ENCODE assay signal across 16 cellular contexts in the genomic region with DNA sequence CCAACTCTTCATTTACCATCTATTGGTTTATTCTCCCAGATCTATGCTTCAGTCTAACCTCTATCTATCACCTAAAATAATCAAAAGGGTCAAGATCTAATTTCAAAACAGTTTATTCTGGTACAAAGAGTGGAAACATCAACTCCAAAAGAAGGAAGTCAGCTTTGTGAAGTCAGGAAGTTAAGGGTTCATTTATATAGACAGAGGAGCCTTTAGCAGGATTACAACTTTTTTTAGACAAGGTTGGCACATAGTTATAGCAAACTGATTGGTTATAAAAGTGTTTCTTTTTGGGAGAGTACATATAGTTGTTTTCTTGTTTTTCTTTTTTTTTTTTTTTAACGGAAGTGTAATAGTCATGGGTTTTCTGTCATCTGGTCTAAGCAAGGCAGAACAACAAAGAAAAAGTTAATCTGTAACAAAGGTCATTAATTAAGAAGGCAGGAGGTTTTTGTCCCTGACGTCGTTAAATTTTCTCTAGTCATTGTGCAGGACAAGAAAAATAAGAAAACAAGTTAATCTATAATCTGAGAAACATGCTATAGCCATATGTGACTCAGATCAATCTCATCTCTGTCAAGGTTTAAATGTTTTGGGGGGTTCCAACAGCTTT. TPM values are rescaled to one million over a fixed set of nuclear protein-coding genes. Genes with fewer than 3 reads are reported as not detected.
DNase-seq lines count a peak whose midpoint lies in the region; ATAC-seq and TF ChIP-seq lines count a peak whose summit lies in the region.
"Had no signal": no experiment of that assay in that cellular context is flagged by ENCODE, and none has a peak within 500 bp of the region (broad histone marks: within the 10 kb centered on the region; RNA-seq: fewer than 3 reads in every experiment).

No MANE protein-coding gene starts in this region.

- 5 to 15% methylated on average over 3 of the region's 3 CpGs for WGBS in GM23248 (ENCODE audit: low coverage in 1 of 2, low lambda C conversion rate in 2 of 2, missing lambda C conversion rate in 2 of 2), 2 experiments

- no peak for TF ChIP-seq CTCF in RWPE2 (IDR thresholded peaks at IDR 0.05; ENCODE audit: poor library complexity, severe bottlenecking)
- no peak for TF ChIP-seq CTCF in foreskin keratinocyte (conservative IDR thresholded peaks at IDR 0.05)

- POLR2A ChIA-PET in naive thymus-derived CD4-positive, alpha-beta T cell (lab: Charles Lee) = interaction anchor here (1.3 kb wide), 1 partner anchor 15 kb away, joined by 3 read pairs; no protein-coding TSS in a partner anchor

- no peak overlapping the region for H3K9ac ChIP-seq in GM23248

- H3K27me3 ChIP-seq in GM23248 (replicated peaks; ENCODE audit: insufficient read depth) = no peaks in the 10 kb centered on the region
- H3K27me3 ChIP-seq in RWPE2 (ENCODE audit: insufficient read depth, poor library complexity, severe bottlenecking) = no peaks in the 10 kb centered on the region
- H3K27me3 ChIP-seq in naive thymus-derived CD4-positive, alpha-beta T cell (ENCODE audit: control insufficient read depth in 2 of 2, insufficient read depth in 2 of 2, low read length in 2 of 2) = no peaks in the 10 kb centered on the region
- H3K27me3 ChIP-seq in foreskin keratinocyte = no peaks in the 10 kb centered on the region

- peaks cover 0 to 1% (median 0%) of the 10 kb centered on the region in 11 donors for H3K9me3 Mint-ChIP-seq in naive thymus-derived CD4-positive, alpha-beta T cell
- H3K9me3 Mint-ChIP-seq: activated naive CD8-positive, alpha-beta T cell treated with anti-CD3 and anti-CD28 coated beads, Interleukin-2, amount 10 ng/mL, durations not matched to agents 7 days and 5 days had no signal

- H3K27ac ChIP-seq in GM23248 (no peak overlapping the region), RWPE2 (ENCODE audit: poor library complexity, severe bottlenecking) (peak overlapping the region; percentile 95), foreskin keratinocyte (no peak overlapping the region)
- no peak overlapping the region for H3K27ac ChIP-seq in naive thymus-derived CD4-positive, alpha-beta T cell (ENCODE audit: low read depth, low read length)
- H3K27ac ChIP-seq: C4-2B had no signal

- H3K27me3 Mint-ChIP-seq in naive thymus-derived CD4-positive, alpha-beta T cell = peaks cover 0 to 5% (median 0%) of the 10 kb centered on the region in 5 donors

- DNase-seq in Caki2 (ENCODE audit: low read depth) (peak; percentile 88), GM23248 (no peak), RWPE2 (ENCODE audit: low spot score) (no peak), foreskin keratinocyte (no peak)
- DNase-seq in naive thymus-derived CD4-positive, alpha-beta T cell = no peak
- DNase-seq in effector CD8-positive, alpha-beta T cell (lab: John Stamatoyannopoulos, UW) = no peak
- no peak for DNase-seq in effector CD4-positive, alpha-beta T cell
- DNase-seq: activated naive CD8-positive, alpha-beta T cell treated with anti-CD3 and anti-CD28 coated beads, Interleukin-2, amount 10 ng/mL, durations not matched to agents 7 days and 5 days; cortex of kidney; GDM1; NCI-H1048; NCI-H345; RPMI8226; stimulated activated CD4-positive, alpha-beta T cell treated with anti-CD3 and anti-CD28 coated beads, Interleukin-4, amount 100 ng/mL, for 24 hours had no signal

- H3K4me1 Mint-ChIP-seq in naive thymus-derived CD4-positive, alpha-beta T cell = peaks cover 0 to 14% (median 8%) of the 10 kb centered on the region in 7 donors
- H3K4me1 Mint-ChIP-seq: activated naive CD8-positive, alpha-beta T cell treated with anti-CD3 and anti-CD28 coated beads, Interleukin-2, amount 10 ng/mL, durations not matched to agents 7 days and 5 days had no signal

- H3K4me3 Mint-ChIP-seq in naive thymus-derived CD4-positive, alpha-beta T cell = no peak overlapping the region
- H3K4me3 Mint-ChIP-seq: activated naive CD8-positive, alpha-beta T cell treated with anti-CD3 and anti-CD28 coated beads, Interleukin-2, amount 10 ng/mL, durations not matched to agents 7 days and 5 days had no signal

- H3K36me3 ChIP-seq in GM23248 (ENCODE audit: low read depth) (no peaks in the 10 kb centered on the region), RWPE2 (ENCODE audit: low read depth) (no peaks in the 10 kb centered on the region)
- no peaks in the 10 kb centered on the region for H3K36me3 ChIP-seq in naive thymus-derived CD4-positive, alpha-beta T cell (ENCODE audit: control insufficient read depth in 2 of 3, insufficient read depth in 3 of 3, low read length in 3 of 3)

- in situ Hi-C loops in Caki2 (cut with HindIII; ENCODE audit: low pct_unique_long_range_greater_than_20kb, low sequenced_read_pairs) = no loop called here
- in situ Hi-C loops in GM23248 (cut with MboI) = loop anchor here (25.0 kb wide), 1 partner anchor 362 kb away; no protein-coding TSS in a partner anchor

- no peaks in the 10 kb centered on the region for H3K9me3 ChIP-seq in GM23248 (ENCODE audit: low read depth)
- H3K9me3 ChIP-seq in RWPE2 (ENCODE audit: severe bottlenecking) = no peaks in the 10 kb centered on the region
- no peaks in the 10 kb centered on the region for H3K9me3 ChIP-seq in naive thymus-derived CD4-positive, alpha-beta T cell (ENCODE audit: control insufficient read depth in 2 of 3, low read length in 3 of 3)

- CTCF ChIA-PET in naive thymus-derived CD4-positive, alpha-beta T cell (lab: Charles Lee) = interaction anchor here (0.7 to 5.1 kb wide), 3 partner anchors 215 to 374 kb away, joined by 4 to 28 read pairs (median 5); no protein-coding TSS in a partner anchor

- H3K4me1 ChIP-seq in GM23248 (ENCODE audit: insufficient read depth) (peaks cover 5% of the 10 kb centered on the region; the same call in 1 of the 2 replicates), RWPE2 (ENCODE audit: insufficient read depth, poor library complexity, severe bottlenecking) (peaks cover 9% of the 10 kb centered on the region), foreskin keratinocyte (peaks cover 16% of the 10 kb centered on the region)
- H3K4me1 ChIP-seq in naive thymus-derived CD4-positive, alpha-beta T cell (ENCODE audit: control insufficient read depth in 2 of 2, insufficient read depth in 2 of 2, low read length in 2 of 2) = peaks cover 0 to 3% of the 10 kb centered on the region in 2 donors

- ATAC-seq in RWPE2 (ENCODE audit: low read depth) = no peak
- no peak for ATAC-seq in naive thymus-derived CD4-positive, alpha-beta T cell
- ATAC-seq in GM19324 (IDR thresholded peaks at IDR 0.05; ENCODE audit: low FRiP score, unreplicated experiment) = no peak
- no peak for ATAC-seq in foreskin keratinocyte

- no peak overlapping the region for H3K4me2 ChIP-seq in GM23248 (ENCODE audit: unreplicated experiment)

- no peaks in the 10 kb centered on the region for H4K20me1 ChIP-seq in GM23248 (ENCODE audit: insufficient read depth)

- H3K79me2 ChIP-seq in GM23248 (ENCODE audit: insufficient read depth) = no peaks in the 10 kb centered on the region

- H3K27ac Mint-ChIP-seq in naive thymus-derived CD4-positive, alpha-beta T cell = peak overlapping the region in 5 of 9 donors; percentile 0 to 65 (median 16)
- H3K27ac Mint-ChIP-seq: activated naive CD8-positive, alpha-beta T cell treated with anti-CD3 and anti-CD28 coated beads, Interleukin-2, amount 10 ng/mL, durations not matched to agents 7 days and 5 days had no signal

- peak overlapping the region; percentile 14; the same call in 1 of the 2 replicates for H2AFZ ChIP-seq in GM23248

- peaks cover 7% of the 10 kb centered on the region; the same call in 1 of the 2 replicates for H3F3A ChIP-seq in GM23248 (ENCODE audit: insufficient read depth)

- intact Hi-C loops in naive thymus-derived CD4-positive, alpha-beta T cell (cut with micrococcal nuclease) = no loop called here

- H3K4me3 ChIP-seq in GM23248 (no peak overlapping the region), RWPE2 (ENCODE audit: severe bottlenecking) (no peak overlapping the region)
- no peak overlapping the region for H3K4me3 ChIP-seq in naive thymus-derived CD4-positive, alpha-beta T cell (ENCODE audit: low read length)

- H3K9me2 ChIP-seq in GM23248 (ENCODE audit: insufficient read depth) = no peaks in the 10 kb centered on the region

- no peaks in the 10 kb centered on the region for H3K36me3 Mint-ChIP-seq in naive thymus-derived CD4-positive, alpha-beta T cell
- H3K36me3 Mint-ChIP-seq: activated naive CD8-positive, alpha-beta T cell treated with anti-CD3 and anti-CD28 coated beads, Interleukin-2, amount 10 ng/mL, durations not matched to agents 7 days and 5 days had no signal

RNA-seq across cellular contexts. Expression of a gene that starts 13.0 kb away (rescaled TPM):
- not detected in 2 replicates for total RNA-seq in Caki2 (2014; rRNA removed; shearing (Covaris generic); ENCODE audit: low replicate concordance)
- total RNA-seq in GM23248 (2014; rRNA removed; shearing (Covaris generic)) = 344 and 390 TPM in 2 replicates
- 678 and 679 TPM in 2 replicates for polyA plus RNA-seq in GM23248 (2016; fragmentation: Nextera tagmentation; extraction: Ambion mirVana)
- total RNA-seq in naive thymus-derived CD4-positive, alpha-beta T cell = not detected
- polyA plus RNA-seq in naive thymus-derived CD4-positive, alpha-beta T cell = not detected
- 158 and 191 TPM in 2 replicates for total RNA-seq in foreskin keratinocyte
- 233 and 246 TPM in 2 replicates for polyA plus RNA-seq in foreskin keratinocyte
- total RNA-seq: activated naive CD8-positive, alpha-beta T cell treated with anti-CD3 and anti-CD28 coated beads, Interleukin-2, amount 10 ng/mL, durations not matched to agents 7 days and 5 days had no signal

RNA-seq across cellular contexts. Expression of a gene that starts 22.2 kb away (rescaled TPM):
- 12.4 and 12.6 TPM in 2 replicates for total RNA-seq in Caki2 (2014; rRNA removed; shearing (Covaris generic); ENCODE audit: low replicate concordance)
- total RNA-seq in GM23248 (2014; rRNA removed; shearing (Covaris generic)) = 21.9 and 23.2 TPM in 2 replicates
- 14.6 and 19.4 TPM in 2 replicates for polyA plus RNA-seq in GM23248 (2016; fragmentation: Nextera tagmentation; extraction: Ambion mirVana)
- 10 to 100 TPM in 4 of 5 experiments, 1 to 10 TPM in 1; 1.8 to 31.3 (median 18.2) TPM for total RNA-seq in naive thymus-derived CD4-positive, alpha-beta T cell
- polyA plus RNA-seq in naive thymus-derived CD4-positive, alpha-beta T cell = 1 to 10 TPM; 4.0 to 5.7 TPM
- total RNA-seq in foreskin keratinocyte = 35.5 and 39.8 TPM in 2 replicates
- 12.5 and 15.6 TPM in 2 replicates for polyA plus RNA-seq in foreskin keratinocyte

Comparison
In these comparisons a context has a peak if more than half of its experiments do, and no peak if none do; other contexts are left out.
1. RNA of a gene that starts 13.0 kb away (total RNA-seq): 344 to 390 TPM in GM23248 and 158 to 191 TPM in foreskin keratinocyte; not detected in Caki2 and not detected in naive thymus-derived CD4-positive, alpha-beta T cell; every median in the first group is over 100 times any median in the second.